In the genomic region with DNA sequence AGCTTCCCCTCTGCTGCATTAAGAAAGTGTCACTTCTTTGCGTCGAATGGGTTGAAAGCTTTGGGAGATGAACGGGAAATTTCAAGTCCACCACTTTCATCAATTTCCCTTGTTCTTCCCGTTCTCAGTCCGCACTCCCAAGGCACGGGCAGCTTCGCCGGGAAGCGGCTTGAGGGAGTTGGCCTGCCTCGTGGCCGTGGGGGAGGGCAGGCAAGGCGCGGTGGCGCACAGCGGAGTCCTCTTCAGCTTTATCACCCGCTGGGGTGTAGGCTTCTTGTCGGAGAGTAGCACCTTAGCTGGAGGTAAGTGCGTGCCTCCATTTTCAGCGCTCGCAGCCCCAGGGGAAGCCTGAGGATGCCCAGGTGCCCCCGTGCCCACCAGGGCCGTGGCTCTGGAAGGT, we compare ENCODE assay signal across 23 cellular contexts.
"Had no signal": no experiment of that assay in that cellular context is flagged by ENCODE, and none has a peak within 500 bp of the region (broad histone marks: within the 10 kb centered on the region; RNA-seq: fewer than 3 reads in every experiment).

No MANE protein-coding gene starts in this region.

- DNase-seq: dermis blood vessel endothelial cell; dorsolateral prefrontal cortex; effector CD4-positive, alpha-beta T cell; effector memory CD4-positive, alpha-beta T cell; esophagus squamous epithelium; foreskin fibroblast; foreskin melanocyte; gastrocnemius medialis; glutamatergic neuron; head of caudate nucleus; heart right ventricle; hippocampal formation; left cardiac atrium; left lung; left ventricle myocardium superior; lower lobe of right lung; mesenchymal stem cell; midbrain; naive thymus-derived CD4-positive, alpha-beta T cell had no signal

- H3K4me1 ChIP-seq: esophagus squamous epithelium, gastrocnemius medialis, heart right ventricle, left lung, lower lobe of right lung had no signal

- H3K4me3 ChIP-seq: coronary artery, dorsolateral prefrontal cortex, esophagus squamous epithelium, gastrocnemius medialis, heart right ventricle, left lung, lower lobe of right lung had no signal

- H3K27me3 ChIP-seq: dorsolateral prefrontal cortex, esophagus squamous epithelium, gastrocnemius medialis, heart right ventricle, left lung had no signal

- H3K27ac Mint-ChIP-seq: naive thymus-derived CD4-positive, alpha-beta T cell had no signal

- H3K27ac ChIP-seq: coronary artery, dorsolateral prefrontal cortex, esophagus squamous epithelium, gastrocnemius medialis, heart right ventricle, left lung, lower lobe of right lung had no signal

- H3K9me3 ChIP-seq: esophagus squamous epithelium, gastrocnemius medialis, heart right ventricle, left lung, lower lobe of right lung had no signal

- H3K4me3 Mint-ChIP-seq: naive thymus-derived CD4-positive, alpha-beta T cell had no signal

- H3K27me3 Mint-ChIP-seq: naive thymus-derived CD4-positive, alpha-beta T cell had no signal

- FAIRE-seq: endothelial cell of umbilical vein, islet of Langerhans, keratinocyte had no signal

- ATAC-seq: gastrocnemius medialis; heart right ventricle; left cardiac atrium; left lung; left ventricle myocardium superior; lower lobe of right lung; naive thymus-derived CD4-positive, alpha-beta T cell had no signal
